In genomic region chr12:68334136-68334535, GRCh38 we compare ENCODE assay signal across 8 cellular contexts. TPM values are rescaled to one million over a fixed set of nuclear protein-coding genes. Genes with fewer than 3 reads are reported as not detected.
DNase-seq lines count a peak whose midpoint lies in the region; ATAC-seq lines count a peak whose summit lies in the region.

No MANE protein-coding gene starts in this region.

- H3K36me3 Mint-ChIP-seq in activated CD4-positive, alpha-beta memory T cell treated with anti-CD3 and anti-CD28 coated beads for 36 hours = no peaks in the 10 kb centered on the region
- H3K36me3 Mint-ChIP-seq in naive thymus-derived CD8-positive, alpha-beta T cell = peaks cover 0 to 7% (median 2%) of the 10 kb centered on the region in 3 donors

- H3K27ac Mint-ChIP-seq in activated CD4-positive, alpha-beta memory T cell treated with anti-CD3 and anti-CD28 coated beads for 36 hours = no peak overlapping the region
- peak overlapping the region in 9 of 10 donors; percentile 33 to 88 (median 71) for H3K27ac Mint-ChIP-seq in naive thymus-derived CD8-positive, alpha-beta T cell

- peak; percentile 4 for DNase-seq in DMS53 treated with DMSO at 0.1 percent for 48 hours (lab: John Stamatoyannopoulos, UW; ENCODE audit: unreplicated experiment)
- peak; percentile 54 for DNase-seq in LHCN-M2 (ENCODE audit: low read depth)
- DNase-seq in activated CD4-positive, alpha-beta memory T cell treated with anti-CD3 and anti-CD28 coated beads for 36 hours = peak; percentile 47
- peak in 6 of 10 donors; percentile 4 to 14 (median 8) for DNase-seq in naive thymus-derived CD8-positive, alpha-beta T cell
- no peak for DNase-seq in kidney glomerular epithelial cell (lab: John Stamatoyannopoulos, UW)
- no peak for DNase-seq in inferior parietal cortex (ENCODE audit: extremely low spot score)
- DNase-seq in NCI-H510A treated with DMSO at 0.1 percent for 48 hours (lab: John Stamatoyannopoulos, UW) = no peak

- CTCF ChIA-PET in activated CD4-positive, alpha-beta memory T cell treated with anti-CD3 and anti-CD28 coated beads for 36 hours (lab: Charles Lee) = interaction anchor here (0.6 to 2.2 kb wide), 7 partner anchors 18 to 293 kb away, joined by 3 to 8 read pairs (median 5); no protein-coding TSS in a partner anchor

- H3K27me3 Mint-ChIP-seq in activated CD4-positive, alpha-beta memory T cell treated with anti-CD3 and anti-CD28 coated beads for 36 hours = peaks cover 4% of the 10 kb centered on the region
- H3K27me3 Mint-ChIP-seq in naive thymus-derived CD8-positive, alpha-beta T cell = no peaks in the 10 kb centered on the region

- H3K4me3 Mint-ChIP-seq in activated CD4-positive, alpha-beta memory T cell treated with anti-CD3 and anti-CD28 coated beads for 36 hours = no peak overlapping the region
- peak overlapping the region in 9 of 10 donors; percentile 5 to 89 (median 61) for H3K4me3 Mint-ChIP-seq in naive thymus-derived CD8-positive, alpha-beta T cell

- H3K9me3 Mint-ChIP-seq in activated CD4-positive, alpha-beta memory T cell treated with anti-CD3 and anti-CD28 coated beads for 36 hours = no peaks in the 10 kb centered on the region
- H3K9me3 Mint-ChIP-seq in naive thymus-derived CD8-positive, alpha-beta T cell = no peaks in the 10 kb centered on the region

- peaks cover 31% of the 10 kb centered on the region for H3K4me1 Mint-ChIP-seq in activated CD4-positive, alpha-beta memory T cell treated with anti-CD3 and anti-CD28 coated beads for 36 hours (ENCODE audit: low read depth)
- peaks cover 22 to 49% (median 44%) of the 10 kb centered on the region in 4 donors for H3K4me1 Mint-ChIP-seq in naive thymus-derived CD8-positive, alpha-beta T cell

- POLR2A ChIA-PET in activated CD4-positive, alpha-beta memory T cell treated with anti-CD3 and anti-CD28 coated beads for 36 hours (lab: Charles Lee) = interaction anchor here (0.6 kb wide), 1 partner anchor 121 kb away, joined by 4 read pairs; no protein-coding TSS in a partner anchor
- POLR2A ChIA-PET in naive thymus-derived CD8-positive, alpha-beta T cell (lab: Charles Lee) = interaction anchor here (0.9 to 1.8 kb wide), 7 partner anchors 9 to 348 kb away, joined by 3 to 8 read pairs (median 3); partner anchors contain the start of gene RAP1B

- intact Hi-C loops in activated CD4-positive, alpha-beta memory T cell treated with anti-CD3 and anti-CD28 coated beads for 36 hours (cut with micrococcal nuclease) = loop anchor here (5.0 kb wide), 1 partner anchor 292 kb away; no protein-coding TSS in a partner anchor

- no peak for ATAC-seq in naive thymus-derived CD8-positive, alpha-beta T cell
- ATAC-seq in GM21423 (IDR thresholded peaks at IDR 0.05; ENCODE audit: unreplicated experiment) = no peak

RNA-seq across cellular contexts. Expression of gene MDM1, which starts 2.0 kb away (rescaled TPM):
- 14.6 and 18.7 TPM in 2 replicates for total RNA-seq in LHCN-M2 (2014; rRNA removed)
- 2.2 TPM for polyA plus RNA-seq in LHCN-M2 (2012)
- total RNA-seq in activated CD4-positive, alpha-beta memory T cell treated with anti-CD3 and anti-CD28 coated beads for 36 hours = 10 to 100 TPM; 13.8 to 15.6 TPM
- total RNA-seq in naive thymus-derived CD8-positive, alpha-beta T cell = 10 to 100 TPM; 28.2 to 34.6 TPM
- 10 to 100 TPM; 16.2 to 20.8 (median 17.8) TPM for polyA plus RNA-seq in naive thymus-derived CD8-positive, alpha-beta T cell

Comparison
In these comparisons a context has a peak if more than half of its experiments do, and no peak if none do; other contexts are left out.
1. DNase-seq: peak in DMS53 treated with DMSO at 0.1 percent for 48 hours (single experiment), LHCN-M2 (single experiment), activated CD4-positive, alpha-beta memory T cell treated with anti-CD3 and anti-CD28 coated beads for 36 hours (single experiment) and naive thymus-derived CD8-positive, alpha-beta T cell (6 of 10); none in kidney glomerular epithelial cell (single experiment), inferior parietal cortex (single experiment) and NCI-H510A treated with DMSO at 0.1 percent for 48 hours (single experiment).